ENCODE assay signal across 8 cellular contexts in the genomic region with DNA sequence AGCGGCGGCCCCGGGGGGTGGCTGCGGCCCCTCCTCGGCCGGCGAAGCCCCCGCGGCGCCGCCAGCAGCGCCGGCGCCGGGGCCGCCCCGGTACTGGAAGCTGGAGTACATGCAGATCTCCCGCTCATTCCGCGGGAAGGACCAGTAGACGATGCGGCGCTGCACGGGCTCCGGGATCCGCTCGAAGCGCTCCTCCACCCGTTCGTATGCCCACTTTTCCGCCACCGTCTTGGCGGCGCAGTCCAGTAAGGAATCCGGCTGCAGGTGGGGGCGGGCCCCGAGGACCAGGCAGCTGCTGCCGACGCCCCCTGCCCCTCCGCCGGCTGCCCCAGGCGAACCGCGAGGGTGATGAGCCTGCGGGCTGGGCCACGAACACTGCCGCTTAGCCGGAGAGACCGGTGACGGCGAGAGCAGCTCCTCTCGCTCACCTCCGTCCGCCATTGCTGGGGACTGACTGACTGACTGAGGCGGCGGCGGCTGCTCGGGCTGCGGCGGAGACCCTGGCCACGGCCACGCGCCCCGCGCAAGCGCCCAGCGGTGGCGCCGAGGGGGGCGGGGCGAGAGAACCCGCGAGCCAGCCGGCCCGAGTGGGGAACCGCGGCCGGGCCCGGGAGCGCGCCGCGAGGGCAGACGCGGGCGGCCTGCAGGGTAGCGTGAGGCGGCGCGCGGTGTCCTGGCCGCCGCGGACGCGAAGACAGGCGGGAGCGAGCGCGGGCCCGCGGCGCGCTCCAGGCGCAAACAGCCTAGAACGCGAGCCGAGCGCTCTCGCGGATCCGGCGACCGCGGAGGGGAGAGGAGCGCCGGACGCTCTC. TPM values are rescaled to one million over a fixed set of nuclear protein-coding genes. Genes with fewer than 3 reads are reported as not detected.
DNase-seq lines count a peak whose midpoint lies in the region; ATAC-seq, FAIRE-seq and TF ChIP-seq lines count a peak whose summit lies in the region.

A gene (minus strand): TSS at position 696 of the 812 bp plus-strand sequence. CDS start 255 bp downstream, at position 441.

- H2AFZ ChIP-seq in neural progenitor cell (replicated peaks): peak within 1 kb of the TSS; percentile 100

- peak within 1 kb of the TSS; percentile 92 for H3K27ac Mint-ChIP-seq in neural progenitor cell

- H3K4me2 ChIP-seq in neural progenitor cell: peak within 1 kb of the TSS; percentile 92

- H3K79me2 ChIP-seq in neural progenitor cell (ENCODE audit: low read depth): peaks cover 16% of the 10 kb centered on the region

- no peak for TF ChIP-seq CTCF in neural progenitor cell (IDR thresholded peaks at IDR 0.05)
- TF ChIP-seq CTCF in stomach (IDR thresholded peaks at IDR 0.05): no peak

- H4K20me1 ChIP-seq in neural progenitor cell (ENCODE audit: low read depth): peaks cover 17% of the 10 kb centered on the region

- H3K9me3 ChIP-seq in neural progenitor cell (ENCODE audit: low read depth): no peaks in the 10 kb centered on the region
- no peaks in the 10 kb centered on the region for H3K9me3 ChIP-seq in stomach

- H3K4me3 ChIP-seq in neural progenitor cell: peak within 1 kb of the TSS; percentile 96
- peak within 1 kb of the TSS; percentile 65 to 99 (median 85) for H3K4me3 ChIP-seq in stomach

- intact Hi-C loops in stomach (cut with DNase I; ENCODE audit: low total_unique reads): no loop called here

- H3K4me1 Mint-ChIP-seq in neural progenitor cell: peaks cover 30% of the 10 kb centered on the region

- WGBS in stomach, 5 donors: 0 to 1% (median 0%) methylated on average over 50 to 118 of the region's 118 CpGs; no CpG with 5 or more reads in 1 of the 5 donors

- TF ChIP-seq POLR2A in stomach (IDR thresholded peaks at IDR 0.05): no peak

- H3K9ac ChIP-seq in neural progenitor cell: no peak within 1 kb of the TSS

- no peak for TF ChIP-seq EP300 in stomach (IDR thresholded peaks at IDR 0.05)

- no peaks in the 10 kb centered on the region for H3K36me3 ChIP-seq in neural progenitor cell
- no peaks in the 10 kb centered on the region for H3K36me3 ChIP-seq in stomach

- FAIRE-seq in frontal cortex (lab: Jason Lieb, UNC): no peak

- H3K36me3 Mint-ChIP-seq in neural progenitor cell: no peaks in the 10 kb centered on the region

- ATAC-seq in HG03520 (IDR thresholded peaks at IDR 0.05; ENCODE audit: unreplicated experiment): peak; percentile 60

- peak within 1 kb of the TSS; percentile 62 for H3K27ac ChIP-seq in neural progenitor cell
- peak within 1 kb of the TSS; percentile 74 to 99 (median 92) for H3K27ac ChIP-seq in stomach

- DNase-seq in SIG-M5 treated with dmso at 0.1 percent for 504 hours (lab: John Stamatoyannopoulos, UW; ENCODE audit: unreplicated experiment) (peak; percentile 23), SIG-M5 (lab: John Stamatoyannopoulos, UW) (no peak), RKO (ENCODE audit: low spot score) (peak; percentile 57), frontal cortex (ENCODE audit: low spot score in 2 of 2) (peak; percentile 84 to 92), neural progenitor cell (ENCODE audit: low spot score) (peak; percentile 89), stomach (peak; percentile 77)
- DNase-seq in activated gamma-delta T cell treated with anti-CD3 and anti-CD28 coated beads, Interleukin-2, amount 50 U/mL, for 16 hours (ENCODE audit: low read depth): peak; percentile 29

- H3K27me3 Mint-ChIP-seq in neural progenitor cell (ENCODE audit: insufficient read depth, low read depth): peaks cover 2% of the 10 kb centered on the region

- H3K4me3 Mint-ChIP-seq in neural progenitor cell: peak within 1 kb of the TSS; percentile 97

- H3K27me3 ChIP-seq in neural progenitor cell: peaks cover 49% of the 10 kb centered on the region
- H3K27me3 ChIP-seq in stomach: peaks cover 0 to 9% (median 0%) of the 10 kb centered on the region in 3 donors

- no peaks in the 10 kb centered on the region for H3K9me3 Mint-ChIP-seq in neural progenitor cell

- peaks cover 25% of the 10 kb centered on the region for H3K4me1 ChIP-seq in neural progenitor cell
- peaks cover 4 to 30% (median 21%) of the 10 kb centered on the region in 4 donors for H3K4me1 ChIP-seq in stomach

- peaks cover 27% of the 10 kb centered on the region for H3F3A ChIP-seq in neural progenitor cell (ENCODE audit: low read depth)

RNA-seq across cellular contexts. Expression of the gene that starts here (rescaled TPM):
- total RNA-seq in frontal cortex: 15.9 TPM
- 5.8 and 7.1 TPM in 2 replicates for total RNA-seq in neural progenitor cell (ENCODE audit: low replicate concordance)
- total RNA-seq in stomach: 10 to 100 TPM in 1 of 5 donors, 1 to 10 TPM in 2, under 1 TPM in 2; 0.45 to 10.1 (median 2.2) TPM
- polyA plus RNA-seq in stomach: under 1 TPM; 0.75 to 0.98 (median 0.76) TPM
